In genomic region chr1:234842726-234843641, GRCh38 we compare ENCODE assay signal across 8 cellular contexts.
DNase-seq lines count a peak whose midpoint lies in the region; ATAC-seq and TF ChIP-seq lines count a peak whose summit lies in the region.

No MANE protein-coding gene starts in this region.

- intact Hi-C loops in CD8-positive, alpha-beta T cell (cut with DNase I, micrococcal nuclease) = loop anchor here (2.0 to 10.0 kb wide), 4 partner anchors 71 to 238 kb away; no protein-coding TSS in a partner anchor
- intact Hi-C loops in adrenal gland (cut with DNase I) = no loop called here

- H3K27me3 Mint-ChIP-seq in CD8-positive, alpha-beta T cell (ENCODE audit: low read depth) = no peaks in the 10 kb centered on the region
- H3K27me3 Mint-ChIP-seq in activated T-cell treated with anti-CD3 and anti-CD28 coated beads, Interleukin-2, amount 50 U/mL, for 72 hours (ENCODE audit: low read depth) = no peaks in the 10 kb centered on the region

- peak; percentile 10 to 66 (median 48) for DNase-seq in CD8-positive, alpha-beta T cell
- DNase-seq in HUDEP-2 (lab: John Stamatoyannopoulos, UW; ENCODE audit: unreplicated experiment in 76 of 76) = peak in 67 of 76 experiments; percentile 8 to 78 (median 46)
- peak; percentile 87 to 93 for DNase-seq in activated T-cell treated with anti-CD3 and anti-CD28 coated beads, Interleukin-2, amount 50 U/mL, for 72 hours
- no peak for DNase-seq in DMS79 (lab: John Stamatoyannopoulos, UW)
- DNase-seq in NCI-H2171 (lab: John Stamatoyannopoulos, UW) = no peak
- DNase-seq in adrenal gland = no peak

- no peaks in the 10 kb centered on the region for H3K36me3 ChIP-seq in CD8-positive, alpha-beta T cell (ENCODE audit: insufficient read depth, low read length)
- H3K36me3 ChIP-seq in mucosa of stomach (ENCODE audit: control insufficient read depth, insufficient read depth, low read length) (no peaks in the 10 kb centered on the region), adrenal gland (replicated peaks in 1 of 2) (no peaks in the 10 kb centered on the region)

- H3K4me3 ChIP-seq in CD8-positive, alpha-beta T cell (ENCODE audit: low read depth, low read length) = no peak overlapping the region
- no peak overlapping the region for H3K4me3 ChIP-seq in mucosa of stomach (ENCODE audit: low read length)
- H3K4me3 ChIP-seq in adrenal gland = no peak overlapping the region

- H3K9ac ChIP-seq in mucosa of stomach (ENCODE audit: low read length) = peak overlapping the region; percentile 0

- no peaks in the 10 kb centered on the region for H3K36me3 Mint-ChIP-seq in CD8-positive, alpha-beta T cell
- H3K36me3 Mint-ChIP-seq in activated T-cell treated with anti-CD3 and anti-CD28 coated beads, Interleukin-2, amount 50 U/mL, for 72 hours (ENCODE audit: insufficient read depth in 2 of 2) = peaks cover 5 to 6% of the 10 kb centered on the region in 2 donors

- peaks cover 57% of the 10 kb centered on the region for H3K4me1 Mint-ChIP-seq in CD8-positive, alpha-beta T cell (ENCODE audit: low read depth)
- H3K4me1 Mint-ChIP-seq in activated T-cell treated with anti-CD3 and anti-CD28 coated beads, Interleukin-2, amount 50 U/mL, for 72 hours (ENCODE audit: low read depth) = peaks cover 81% of the 10 kb centered on the region

- H3K27ac Mint-ChIP-seq in CD8-positive, alpha-beta T cell = peak overlapping the region; percentile 75
- peak overlapping the region; percentile 93 for H3K27ac Mint-ChIP-seq in activated T-cell treated with anti-CD3 and anti-CD28 coated beads, Interleukin-2, amount 50 U/mL, for 72 hours

- POLR2A ChIA-PET in CD8-positive, alpha-beta T cell (lab: Charles Lee) = interaction anchor here (0.6 to 1.2 kb wide), 2 partner anchors 9 to 10 kb away, joined by 3 to 4 read pairs; no protein-coding TSS in a partner anchor

- 77 to 91% (median 80%) methylated on average over 6 to 12 of the region's 12 CpGs for WGBS in adrenal gland, 4 donors

- no peak overlapping the region for H3K27ac ChIP-seq in CD8-positive, alpha-beta T cell (ENCODE audit: low read depth, low read length)
- no peak overlapping the region for H3K27ac ChIP-seq in adrenal gland

- H3K9me3 Mint-ChIP-seq in CD8-positive, alpha-beta T cell = peaks cover 2% of the 10 kb centered on the region
- peaks cover 0 to 2% of the 10 kb centered on the region in 2 donors for H3K9me3 Mint-ChIP-seq in activated T-cell treated with anti-CD3 and anti-CD28 coated beads, Interleukin-2, amount 50 U/mL, for 72 hours

- no peak for TF ChIP-seq CTCF in CD8-positive, alpha-beta T cell (IDR thresholded peaks at IDR 0.05)
- TF ChIP-seq CTCF in adrenal gland (IDR thresholded peaks at IDR 0.05) = no peak

- no peaks in the 10 kb centered on the region for H3K9me3 ChIP-seq in CD8-positive, alpha-beta T cell (ENCODE audit: low read length)
- H3K9me3 ChIP-seq in mucosa of stomach (ENCODE audit: control insufficient read depth, low read length) = no peaks in the 10 kb centered on the region
- no peaks in the 10 kb centered on the region for H3K9me3 ChIP-seq in adrenal gland (replicated peaks in 1 of 3)

- peak; percentile 48 for ATAC-seq in CD8-positive, alpha-beta T cell
- peak; percentile 77 for ATAC-seq in GM21360 (IDR thresholded peaks at IDR 0.05; ENCODE audit: unreplicated experiment)
- peak; percentile 89 for ATAC-seq in activated T-cell treated with anti-CD3 and anti-CD28 coated beads, Interleukin-2, amount 50 U/mL, for 72 hours (replicated peaks in 1 of 2)

- CTCF ChIA-PET in CD8-positive, alpha-beta T cell (lab: Charles Lee) = interaction anchor here (0.8 to 1.4 kb wide), 2 partner anchors 114 to 241 kb away, joined by 3 to 4 read pairs; no protein-coding TSS in a partner anchor

- TF ChIP-seq POLR2A in adrenal gland (IDR thresholded peaks at IDR 0.05) = no peak

- H3K4me3 Mint-ChIP-seq in CD8-positive, alpha-beta T cell = peak overlapping the region; percentile 49
- H3K4me3 Mint-ChIP-seq in activated T-cell treated with anti-CD3 and anti-CD28 coated beads, Interleukin-2, amount 50 U/mL, for 72 hours = peak overlapping the region; percentile 75 to 91

- H3K4me1 ChIP-seq in CD8-positive, alpha-beta T cell (ENCODE audit: insufficient read depth, low read length) = peaks cover 53% of the 10 kb centered on the region
- H3K4me1 ChIP-seq in mucosa of stomach (ENCODE audit: control insufficient read depth, insufficient read depth, low read length) = peaks cover 31% of the 10 kb centered on the region
- H3K4me1 ChIP-seq in adrenal gland (replicated peaks in 1 of 2) = peaks cover 0 to 3% of the 10 kb centered on the region in 2 donors

- no peaks in the 10 kb centered on the region for H3K27me3 ChIP-seq in CD8-positive, alpha-beta T cell (ENCODE audit: insufficient read depth, low read length)
- H3K27me3 ChIP-seq in mucosa of stomach (ENCODE audit: control insufficient read depth, insufficient read depth, low read length) = no peaks in the 10 kb centered on the region
- no peaks in the 10 kb centered on the region for H3K27me3 ChIP-seq in adrenal gland

Comparison
In these comparisons a context has a peak if more than half of its experiments do, and no peak if none do; other contexts are left out.
1. DNase-seq: peak in CD8-positive, alpha-beta T cell (7 of 7), HUDEP-2 (67 of 76) and activated T-cell treated with anti-CD3 and anti-CD28 coated beads, Interleukin-2, amount 50 U/mL, for 72 hours (2 of 2); none in DMS79 (single experiment), NCI-H2171 (single experiment) and adrenal gland (0 of 7).
2. intact Hi-C loops: an anchor here in CD8-positive, alpha-beta T cell (2.0 to 10.0 kb wide); none called in adrenal gland.
3. Peak in every context shown above with its lines, with median percentiles within 50 percentile points of each other: ATAC-seq.